Comparison of ENCODE assay signal across 22 cellular contexts in genomic region chr11:119647254-119647653, GRCh38.
A peak's percentile ranks its signal among the peaks of the same experiment; 100 is the strongest.
DNase-seq lines count a peak whose midpoint lies in the region; ATAC-seq, FAIRE-seq and TF ChIP-seq lines count a peak whose summit lies in the region.
"Had no signal": no experiment of that assay in that cellular context is flagged by ENCODE, and none has a peak within 500 bp of the region (broad histone marks: within the 10 kb centered on the region; RNA-seq: fewer than 3 reads in every experiment).

No MANE protein-coding gene starts in this region.

- H3K79me1 ChIP-seq in IMR-90 (ENCODE audit: low read depth in 1 of 2, low read length in 2 of 2) (no peaks in the 10 kb centered on the region), H1 (ENCODE audit: low read depth, low read length) (no peaks in the 10 kb centered on the region), mesendoderm (ENCODE audit: low read length) (no peaks in the 10 kb centered on the region)

- BruUV-seq in IMR-90 (replicated peaks; lab: Mats Ljungman, UMichigan), result no TSS peak

- H3K4me3 Mint-ChIP-seq in stimulated activated effector memory CD8-positive, alpha-beta T cell treated with anti-CD3 and anti-CD28 coated beads, Interleukin-12 subunit alpha, Interleukin-12 subunit beta, amount 100 ng/mL, for 72 hours, result no peak overlapping the region
- H3K4me3 Mint-ChIP-seq: B cell; CD4-positive, CD25-positive, alpha-beta regulatory T cell; CD8-positive, alpha-beta T cell; H9 had no signal

- H4K8ac ChIP-seq in IMR-90 (ENCODE audit: low read depth in 2 of 2, low read length in 2 of 2) (no peak overlapping the region), H1 (ENCODE audit: extremely low read depth, insufficient read depth, low read length) (no peak overlapping the region), mesendoderm (ENCODE audit: low read depth, low read length) (no peak overlapping the region)

- TF ChIP-seq POLR2A in IMR-90 (IDR thresholded peaks at IDR 0.05; ENCODE audit: low read depth, low read length) (no peak), H1 (IDR thresholded peaks at IDR 0.05; ENCODE audit: control extremely low read depth in 1 of 2, low read depth in 2 of 2, low read length in 2 of 2) (no peak)

- H3K4me2 ChIP-seq in IMR-90 (ENCODE audit: low read depth, low read length) (no peak overlapping the region), H1 (ENCODE audit: insufficient read depth in 1 of 2, low read depth in 2 of 2, low read length in 2 of 2) (0 out of 4 replicates have a peak overlapping the region, but pooled peaks of 1 of the 2 experiments have one; percentile 6), mesendoderm (ENCODE audit: low read length) (no peak overlapping the region)
- H3K4me2 ChIP-seq: BLaER1 had no signal

- no peak for FAIRE-seq in H1 (lab: Jason Lieb, UNC)
- FAIRE-seq: A204.1, G401.6, GM12892 had no signal

- H3K27me3 ChIP-seq in IMR-90 (ENCODE audit: control insufficient read depth, insufficient read depth, low read length) (peaks cover 24% of the 10 kb centered on the region; the same call in 1 of the 2 replicates), H1 (replicated peaks in 1 of 4; ENCODE audit: control insufficient read depth in 3 of 4, extremely low read depth in 1 of 4, insufficient read depth in 3 of 4, low read length in 3 of 4) (no peaks in the 10 kb centered on the region), mesendoderm (ENCODE audit: insufficient read depth, low read length, poor library complexity) (no peaks in the 10 kb centered on the region)
- H3K27me3 ChIP-seq: BLaER1 had no signal

- POLR2A ChIA-PET in IMR-90 (lab: Charles Lee; ENCODE audit: unreplicated experiment) (no interaction called here), H1 (lab: Charles Lee; ENCODE audit: partially characterized antibody) (interaction anchor here (1.3 kb wide), 1 partner anchor 16 kb away, joined by 5 read pairs; no protein-coding TSS in a partner anchor)

- H3K18ac ChIP-seq in IMR-90 (ENCODE audit: low read depth, low read length), result no peak overlapping the region
- no peak overlapping the region for H3K18ac ChIP-seq in H1 (ENCODE audit: extremely low read depth, low read length)
- H3K18ac ChIP-seq in mesendoderm (ENCODE audit: low read length), result no peak overlapping the region

- ATAC-seq in IMR-90 (ENCODE audit: low read depth) (no peak), GM19395 (IDR thresholded peaks at IDR 0.05; ENCODE audit: unreplicated experiment) (no peak)
- ATAC-seq in stimulated activated effector memory CD8-positive, alpha-beta T cell treated with anti-CD3 and anti-CD28 coated beads, Interleukin-12 subunit alpha, Interleukin-12 subunit beta, amount 100 ng/mL, for 72 hours, result no peak
- ATAC-seq: CD8-positive, alpha-beta T cell; HCT116 had no signal

- H3K9me3 ChIP-seq in IMR-90 (ENCODE audit: control insufficient read depth, insufficient read depth, low read length), result no peaks in the 10 kb centered on the region
- no peaks in the 10 kb centered on the region for H3K9me3 ChIP-seq in H1 (ENCODE audit: insufficient read depth in 2 of 2, low read depth in 1 of 2, low read length in 1 of 2)
- H3K9me3 ChIP-seq: BLaER1, Caco-2 had no signal

- no peak overlapping the region for H2BK12ac ChIP-seq in H1 (ENCODE audit: low read depth, low read length)

- H3K14ac ChIP-seq in IMR-90 (replicated peaks; ENCODE audit: low read depth, low read length) (no peak overlapping the region), H1 (ENCODE audit: insufficient read length) (no peak overlapping the region)

- no peak for DNase-seq in IMR-90
- DNase-seq in H1 (ENCODE audit: low read depth in 1 of 2, low spot score in 2 of 2), result no peak
- peak; percentile 66 for DNase-seq in mesendoderm
- no peak for DNase-seq in stimulated activated effector memory CD8-positive, alpha-beta T cell treated with anti-CD3 and anti-CD28 coated beads, Interleukin-12 subunit alpha, Interleukin-12 subunit beta, amount 100 ng/mL, for 72 hours (ENCODE audit: low spot score in 2 of 2)
- DNase-seq in A172 (ENCODE audit: low spot score), result no peak
- no peak for DNase-seq in medulla oblongata (ENCODE audit: extremely low spot score)
- DNase-seq in NCI-H446 (lab: John Stamatoyannopoulos, UW), result no peak
- DNase-seq: Caco-2; CD4-positive, CD25-positive, alpha-beta regulatory T cell; CD8-positive, alpha-beta T cell; DMS153; DND-41; GOT3; H9 had no signal

- H2BK15ac ChIP-seq in IMR-90 (ENCODE audit: low read depth, low read length) (no peak overlapping the region), H1 (ENCODE audit: low read length) (no peak overlapping the region), mesendoderm (replicated peaks; ENCODE audit: low read depth) (no peak overlapping the region)

- H3K9ac ChIP-seq in IMR-90 (ENCODE audit: low read depth, low read length) (no peak overlapping the region), H1 (replicated peaks in 1 of 4; ENCODE audit: extremely low read depth in 1 of 4, low read depth in 3 of 4, low read length in 3 of 4) (no peak overlapping the region; a peak in 1 of 7 replicates), mesendoderm (ENCODE audit: low read length) (peak overlapping the region; percentile 30)
- H3K9ac ChIP-seq: BLaER1 had no signal

- H3K4me3 ChIP-seq in IMR-90 (ENCODE audit: insufficient read depth, low read depth, low read length), result no peak overlapping the region
- H3K4me3 ChIP-seq in H1 (ENCODE audit: extremely low read depth in 1 of 4, insufficient read depth in 2 of 4, low read depth in 3 of 4, low read length in 4 of 4), result no peak overlapping the region
- H3K4me3 ChIP-seq in mesendoderm (ENCODE audit: low read length), result no peak overlapping the region
- H3K4me3 ChIP-seq: BLaER1 had no signal

- no peaks in the 10 kb centered on the region for H3K4me1 Mint-ChIP-seq in stimulated activated effector memory CD8-positive, alpha-beta T cell treated with anti-CD3 and anti-CD28 coated beads, Interleukin-12 subunit alpha, Interleukin-12 subunit beta, amount 100 ng/mL, for 72 hours
- H3K4me1 Mint-ChIP-seq: B cell; CD4-positive, CD25-positive, alpha-beta regulatory T cell had no signal

- H3K36me3 Mint-ChIP-seq in stimulated activated effector memory CD8-positive, alpha-beta T cell treated with anti-CD3 and anti-CD28 coated beads, Interleukin-12 subunit alpha, Interleukin-12 subunit beta, amount 100 ng/mL, for 72 hours, result peaks cover 20% of the 10 kb centered on the region
- H3K36me3 Mint-ChIP-seq: CD4-positive, CD25-positive, alpha-beta regulatory T cell; CD8-positive, alpha-beta T cell had no signal

- no CpG with 5 or more reads among the region's 3 CpGs for WGBS in IMR-90 (ENCODE audit: extremely low coverage in 2 of 2, insufficient read length in 1 of 2), 2 experiments
- 81% methylated on average over 3 of the region's 3 CpGs; no CpG with 5 or more reads in 1 of the 2 experiments for WGBS in H1 (ENCODE audit: extremely low coverage in 1 of 2, insufficient coverage in 1 of 2, insufficient read length in 1 of 2, insufficient replicate concordance in 2 of 2, low coverage in 1 of 2, low lambda C conversion rate in 2 of 2, missing lambda C conversion rate in 1 of 2), 2 experiments
- WGBS in mesendoderm (ENCODE audit: extremely low coverage, insufficient coverage, low lambda C conversion rate), result no CpG with 5 or more reads among the region's 3 CpGs

- H3K79me2 ChIP-seq in H1 (ENCODE audit: control insufficient read depth in 1 of 2, insufficient read depth in 2 of 2, low read length in 2 of 2) (no peaks in the 10 kb centered on the region), mesendoderm (ENCODE audit: control insufficient read depth, insufficient read depth, low read length) (no peaks in the 10 kb centered on the region)

- H4K91ac ChIP-seq in IMR-90 (ENCODE audit: insufficient read depth, low read depth, low read length) (no peak overlapping the region), H1 (replicated peaks; ENCODE audit: insufficient read length, low read length) (no peak overlapping the region)

- no peak overlapping the region for H2BK5ac ChIP-seq in IMR-90 (ENCODE audit: low read depth, low read length, poor library complexity, severe bottlenecking)
- no peak overlapping the region for H2BK5ac ChIP-seq in H1 (ENCODE audit: low read depth, low read length)
- H2BK5ac ChIP-seq in mesendoderm (ENCODE audit: low read length), result no peak overlapping the region

- H3K4me1 ChIP-seq in IMR-90 (ENCODE audit: control insufficient read depth, insufficient read depth, low read length) (no peaks in the 10 kb centered on the region), H1 (replicated peaks in 1 of 4; ENCODE audit: control insufficient read depth in 3 of 4, insufficient read depth in 4 of 4, low read length in 3 of 4) (peaks cover 3 to 15% (median 6%) of the 10 kb centered on the region in 4 experiments), mesendoderm (ENCODE audit: control insufficient read depth, low read depth, low read length) (peaks cover 21% of the 10 kb centered on the region)
- H3K4me1 ChIP-seq: BLaER1, Caco-2 had no signal

- no peak overlapping the region for H2BK20ac ChIP-seq in IMR-90 (ENCODE audit: low read depth, low read length)
- no peak overlapping the region for H2BK20ac ChIP-seq in H1 (ENCODE audit: low read length)

- H4K20me1 ChIP-seq in IMR-90 (ENCODE audit: insufficient read depth, low read length) (no peaks in the 10 kb centered on the region), H1 (replicated peaks in 1 of 2; ENCODE audit: control insufficient read depth in 1 of 2, insufficient read depth in 2 of 2, low read length in 2 of 2) (no peaks in the 10 kb centered on the region)
- H4K20me1 ChIP-seq: BLaER1 had no signal

- intact Hi-C loops in IMR-90 (cut with micrococcal nuclease), result no loop called here

- peak overlapping the region; percentile 96 for H3K27ac Mint-ChIP-seq in stimulated activated effector memory CD8-positive, alpha-beta T cell treated with anti-CD3 and anti-CD28 coated beads, Interleukin-12 subunit alpha, Interleukin-12 subunit beta, amount 100 ng/mL, for 72 hours
- H3K27ac Mint-ChIP-seq: B cell; CD8-positive, alpha-beta T cell; H9 had no signal

- H2AK5ac ChIP-seq in IMR-90 (ENCODE audit: low read depth, low read length) (no peak overlapping the region), H1 (ENCODE audit: low read depth, low read length) (no peak overlapping the region), mesendoderm (ENCODE audit: low read length) (no peak overlapping the region)

- no peak overlapping the region for H3K23ac ChIP-seq in IMR-90 (ENCODE audit: low read depth, low read length)
- H3K23ac ChIP-seq in H1 (ENCODE audit: insufficient read length), result no peak overlapping the region
- H3K23ac ChIP-seq in mesendoderm (ENCODE audit: low read length), result no peak overlapping the region

- H3K56ac ChIP-seq in IMR-90 (ENCODE audit: extremely low read depth, insufficient read depth, low read length) (no peak overlapping the region), H1 (replicated peaks; ENCODE audit: insufficient read length, low read depth, low read length) (no peak overlapping the region), mesendoderm (ENCODE audit: low read length) (peak overlapping the region; percentile 76)

- peaks cover 3% of the 10 kb centered on the region; the same call in 1 of the 2 replicates for H3K23me2 ChIP-seq in H1 (ENCODE audit: low read depth, low read length)

- H4K5ac ChIP-seq in IMR-90 (ENCODE audit: low read depth, low read length) (no peak overlapping the region), H1 (ENCODE audit: insufficient read length, low read depth, low read length) (no peak overlapping the region), mesendoderm (ENCODE audit: low read length) (no peak overlapping the region)

- H3K9me3 Mint-ChIP-seq in stimulated activated effector memory CD8-positive, alpha-beta T cell treated with anti-CD3 and anti-CD28 coated beads, Interleukin-12 subunit alpha, Interleukin-12 subunit beta, amount 100 ng/mL, for 72 hours, result no peaks in the 10 kb centered on the region
- H3K9me3 Mint-ChIP-seq: CD4-positive, CD25-positive, alpha-beta regulatory T cell; CD8-positive, alpha-beta T cell had no signal

- CTCF ChIA-PET in IMR-90 (lab: Yijun Ruan, JAX) (no interaction called here), H1 (lab: Charles Lee; ENCODE audit: partially characterized antibody) (interaction anchor here (0.6 to 19.1 kb wide), 15 partner anchors 9 to 1841 kb away, joined by 3 to 245 read pairs (median 5); partner anchors contain the start of gene NECTIN1)

- no peaks in the 10 kb centered on the region; the same call in 1 of the 2 replicates for H3K9me1 ChIP-seq in IMR-90 (ENCODE audit: insufficient read depth, low read length)

- TF ChIP-seq CTCF in IMR-90 (conservative IDR thresholded peaks at IDR 0.05; ENCODE audit: low read depth, low read length) (no peak), H1 (IDR thresholded peaks at IDR 0.05; ENCODE audit: control extremely low read depth in 1 of 3, insufficient read depth in 1 of 3, low read depth in 1 of 3, low read length in 3 of 3) (no peak)

- H2AK9ac ChIP-seq in IMR-90 (replicated peaks; ENCODE audit: low read depth, low read length, poor library complexity), result no peak overlapping the region

- in situ Hi-C loops in IMR-90 (cut with MboI; ENCODE audit: low sequenced_read_pairs), result no loop called here

- no peak for TF ChIP-seq RAD21 in IMR-90 (IDR thresholded peaks at IDR 0.05; ENCODE audit: low read length)
- TF ChIP-seq RAD21 in H1 (IDR thresholded peaks at IDR 0.05 in 1 of 2, conservative IDR thresholded peaks at IDR 0.05 in 1 of 2; ENCODE audit: low read depth in 2 of 2, low read length in 2 of 2), result no peak

- dilution Hi-C loops in IMR-90 (cut with HindIII; ENCODE audit: low sequenced_read_pairs, unreplicated experiment), result no loop called here

- TF ChIP-seq EP300 in H1 (IDR thresholded peaks at IDR 0.05; ENCODE audit: borderline replicate concordance in 1 of 2, low read depth in 2 of 2, low read length in 2 of 2), result no peak

- H3K4ac ChIP-seq in IMR-90 (ENCODE audit: low read depth, low read length), result no peak overlapping the region
- H3K4ac ChIP-seq in H1 (replicated peaks; ENCODE audit: insufficient read length, low read depth, low read length), result no peak overlapping the region
- no peak overlapping the region for H3K4ac ChIP-seq in mesendoderm (ENCODE audit: low read depth, low read length)

- H2BK120ac ChIP-seq in IMR-90 (ENCODE audit: low read depth, low read length), result no peak overlapping the region
- H2BK120ac ChIP-seq in H1 (replicated peaks; ENCODE audit: low read depth, low read length), result no peak overlapping the region
- peak overlapping the region; percentile 8 for H2BK120ac ChIP-seq in mesendoderm (ENCODE audit: low read depth, low read length)

- no peak overlapping the region for H3K27ac ChIP-seq in IMR-90 (ENCODE audit: insufficient read depth, low read length)
- H3K27ac ChIP-seq in H1 (ENCODE audit: low read depth, low read length), result no peak overlapping the region
- H3K27ac ChIP-seq in mesendoderm (ENCODE audit: low read depth, low read length), result no peak overlapping the region
- H3K27ac ChIP-seq: BLaER1, C4-2B had no signal

- H3K36me3 ChIP-seq in IMR-90 (ENCODE audit: control insufficient read depth, insufficient read depth, low read length) (no peaks in the 10 kb centered on the region), H1 (ENCODE audit: control insufficient read depth in 2 of 4, insufficient read depth in 4 of 4, low read length in 3 of 4) (no peaks in the 10 kb centered on the region), mesendoderm (ENCODE audit: control insufficient read depth, insufficient read depth, low read length) (no peaks in the 10 kb centered on the region)
- H3K36me3 ChIP-seq: BLaER1 had no signal

- H2AFZ ChIP-seq in IMR-90 (replicated peaks; ENCODE audit: low read length, poor library complexity) (peak overlapping the region; percentile 21), H1 (ENCODE audit: low read length) (no peak overlapping the region)
